ENCODE assay signal across 17 cellular contexts in genomic region chr11:60985501-60985900, GRCh38. TPM values are rescaled to one million over a fixed set of nuclear protein-coding genes. Genes with fewer than 3 reads are reported as not detected.
DNase-seq lines count a peak whose midpoint lies in the region; ATAC-seq, FAIRE-seq and TF ChIP-seq lines count a peak whose summit lies in the region.
"Had no signal": no experiment of that assay in that cellular context is flagged by ENCODE, and none has a peak within 500 bp of the region (broad histone marks: within the 10 kb centered on the region; RNA-seq: fewer than 3 reads in every experiment).

No MANE protein-coding gene starts in this region.

- H3K4me3 ChIP-seq in Peyer's patch: no peak overlapping the region
- H3K4me3 ChIP-seq in small intestine (ENCODE audit: low read depth in 1 of 2, low read length in 2 of 2): no peak overlapping the region
- H3K4me3 ChIP-seq: A549, gastroesophageal sphincter, ovary, SJCRH30 had no signal

- no peaks in the 10 kb centered on the region for H3K9me3 ChIP-seq in Peyer's patch
- H3K9me3 ChIP-seq in small intestine (ENCODE audit: control insufficient read depth, low read depth): no peaks in the 10 kb centered on the region
- H3K9me3 ChIP-seq: A549, gastroesophageal sphincter, ovary, SJCRH30 had no signal

- no peak for TF ChIP-seq CTCF in Peyer's patch (IDR thresholded peaks at IDR 0.05)

- no peak for FAIRE-seq in small intestine (lab: Jason Lieb, UNC)
- FAIRE-seq: A549 had no signal

- H3K4me1 Mint-ChIP-seq in activated naive CD8-positive, alpha-beta T cell treated with anti-CD3 and anti-CD28 coated beads, Interleukin-2, amount 10 ng/mL, durations not matched to agents 7 days and 5 days: peaks cover 85% of the 10 kb centered on the region

- no peak for ATAC-seq in activated naive CD8-positive, alpha-beta T cell treated with anti-CD3 and anti-CD28 coated beads, Interleukin-2, amount 10 ng/mL, durations not matched to agents 7 days and 5 days (ENCODE audit: low read depth)
- ATAC-seq in GM18502 (IDR thresholded peaks at IDR 0.05; ENCODE audit: poor library complexity, unreplicated experiment): no peak
- no peak for ATAC-seq in GM18519 (IDR thresholded peaks at IDR 0.05; ENCODE audit: low FRiP score, unreplicated experiment)
- ATAC-seq: A549, gastroesophageal sphincter had no signal

- 51 to 76% (median 67%) methylated on average over 2 of the region's 2 CpGs for WGBS in small intestine, 3 donors

- H3K27ac ChIP-seq in Peyer's patch (peak overlapping the region; percentile 58 to 77 (median 66)), small intestine (ENCODE audit: low read depth in 1 of 2, low read length in 1 of 2) (peak overlapping the region; percentile 14 to 76)
- H3K27ac ChIP-seq: A549, gastroesophageal sphincter, ovary, SJCRH30 had no signal

- H3K4me3 Mint-ChIP-seq in activated naive CD8-positive, alpha-beta T cell treated with anti-CD3 and anti-CD28 coated beads, Interleukin-2, amount 10 ng/mL, durations not matched to agents 7 days and 5 days: peak overlapping the region; percentile 83
- H3K4me3 Mint-ChIP-seq: CD14-positive monocyte had no signal

- peaks cover 43% of the 10 kb centered on the region for H3K36me3 Mint-ChIP-seq in activated naive CD8-positive, alpha-beta T cell treated with anti-CD3 and anti-CD28 coated beads, Interleukin-2, amount 10 ng/mL, durations not matched to agents 7 days and 5 days

- peak; percentile 47 for DNase-seq in activated CD4-positive, alpha-beta T cell treated with anti-CD3 and anti-CD28 coated beads for 48 hours
- DNase-seq in activated CD4-positive, alpha-beta T cell treated with anti-CD3 and anti-CD28 coated beads, Interleukin-2, amount 50 U/mL, for 1 hour: no peak
- DNase-seq in Peyer's patch: no peak
- DNase-seq in activated naive CD8-positive, alpha-beta T cell treated with anti-CD3 and anti-CD28 coated beads, Interleukin-2, amount 10 ng/mL, durations not matched to agents 7 days and 5 days: no peak
- no peak for DNase-seq in small intestine
- no peak for DNase-seq in UCSD-AML1 (lab: John Stamatoyannopoulos, UW; ENCODE audit: unreplicated experiment)
- DNase-seq: amniotic stem cell, NCI-H2029 treated with DMSO at 0.1 percent for 48 hours, NCI-H524, ovary, SJCRH30 had no signal

- peak overlapping the region; percentile 97 for H3K27ac Mint-ChIP-seq in activated naive CD8-positive, alpha-beta T cell treated with anti-CD3 and anti-CD28 coated beads, Interleukin-2, amount 10 ng/mL, durations not matched to agents 7 days and 5 days

- H3K27me3 Mint-ChIP-seq in activated naive CD8-positive, alpha-beta T cell treated with anti-CD3 and anti-CD28 coated beads, Interleukin-2, amount 10 ng/mL, durations not matched to agents 7 days and 5 days: no peaks in the 10 kb centered on the region

- no peak for TF ChIP-seq POLR2A in Peyer's patch (IDR thresholded peaks at IDR 0.05)

- POLR2A ChIA-PET in activated naive CD8-positive, alpha-beta T cell treated with anti-CD3 and anti-CD28 coated beads, Interleukin-2, amount 10 ng/mL, durations not matched to agents 7 days and 5 days (lab: Charles Lee): interaction anchor here (0.9 to 2.9 kb wide), 13 partner anchors 9 to 127 kb away, joined by 3 to 14 read pairs (median 9); partner anchors contain the start of gene PRPF19

- no peaks in the 10 kb centered on the region for H3K9me3 Mint-ChIP-seq in activated naive CD8-positive, alpha-beta T cell treated with anti-CD3 and anti-CD28 coated beads, Interleukin-2, amount 10 ng/mL, durations not matched to agents 7 days and 5 days

- H3K36me3 ChIP-seq in Peyer's patch (no peaks in the 10 kb centered on the region), small intestine (ENCODE audit: control insufficient read depth in 2 of 2, insufficient read depth in 2 of 2, low read length in 2 of 2) (no peaks in the 10 kb centered on the region)
- H3K36me3 ChIP-seq: gastroesophageal sphincter, ovary, SJCRH30 had no signal

- no peaks in the 10 kb centered on the region for H3K27me3 ChIP-seq in Peyer's patch
- H3K27me3 ChIP-seq in small intestine (ENCODE audit: control insufficient read depth in 2 of 2, insufficient read depth in 2 of 2, low read length in 2 of 2): no peaks in the 10 kb centered on the region
- H3K27me3 ChIP-seq: gastroesophageal sphincter, ovary, SJCRH30 had no signal

- H3K4me1 ChIP-seq in Peyer's patch (peaks cover 0 to 17% (median 2%) of the 10 kb centered on the region in 4 donors), small intestine (ENCODE audit: control insufficient read depth in 2 of 2, insufficient read depth in 1 of 2, low read depth in 1 of 2, low read length in 1 of 2) (no peaks in the 10 kb centered on the region)
- H3K4me1 ChIP-seq: gastroesophageal sphincter, SJCRH30 had no signal

RNA-seq across cellular contexts. Expression of gene CD6, which starts 14.0 kb away (rescaled TPM):
- total RNA-seq in Peyer's patch: 10 to 100 TPM in 1 of 4 donors, 1 to 10 TPM in 3; 3.3 to 15.7 (median 4.7) TPM
- total RNA-seq in activated naive CD8-positive, alpha-beta T cell treated with anti-CD3 and anti-CD28 coated beads, Interleukin-2, amount 10 ng/mL, durations not matched to agents 7 days and 5 days: 100 to 1,000 TPM; 274 to 285 TPM
- polyA plus RNA-seq in small intestine: 1 to 10 TPM; 1.6 to 5.1 (median 1.8) TPM
- total RNA-seq: OCI-LY7, SJCRH30 had no signal

RNA-seq across cellular contexts. Expression of gene SLC15A3, which starts 33.5 kb away (rescaled TPM):
- 10 to 100 TPM in 1 of 4 donors, 1 to 10 TPM in 3; 3.7 to 61.9 (median 8.8) TPM for total RNA-seq in Peyer's patch
- total RNA-seq in activated naive CD8-positive, alpha-beta T cell treated with anti-CD3 and anti-CD28 coated beads, Interleukin-2, amount 10 ng/mL, durations not matched to agents 7 days and 5 days: 1 to 10 TPM; 7.2 to 7.4 TPM
- polyA plus RNA-seq in small intestine: 10 to 100 TPM in 2 of 3 donors, 1 to 10 TPM in 1; 4.5 to 26.0 (median 11.1) TPM
- polyA plus RNA-seq: A549 had no signal

Comparison
In these comparisons a context has a peak if more than half of its experiments do, and no peak if none do; other contexts are left out.
1. RNA of gene CD6, which starts 14.0 kb away (total RNA-seq): 274 to 285 TPM in activated naive CD8-positive, alpha-beta T cell treated with anti-CD3 and anti-CD28 coated beads, Interleukin-2, amount 10 ng/mL, durations not matched to agents 7 days and 5 days; 3.3 to 15.7 TPM in Peyer's patch; every median in the first group is over 10 times any median in the second.